ENCODE assay signal across 11 cellular contexts in genomic region chr2:38233231-38233983, GRCh38.
A peak's percentile ranks its signal among the peaks of the same experiment; 100 is the strongest.
DNase-seq lines count a peak whose midpoint lies in the region; ATAC-seq and TF ChIP-seq lines count a peak whose summit lies in the region.
"Had no signal": no experiment of that assay in that cellular context is flagged by ENCODE, and none has a peak within 500 bp of the region (broad histone marks: within the 10 kb centered on the region; RNA-seq: fewer than 3 reads in every experiment).

No MANE protein-coding gene starts in this region.

- ATAC-seq in gastrocnemius medialis = peak; percentile 68 to 73
- ATAC-seq in GM19324 (IDR thresholded peaks at IDR 0.05; ENCODE audit: low FRiP score, unreplicated experiment) = no peak

- H3K27ac ChIP-seq in GM23248 (peak overlapping the region; percentile 75), SJSA1 (peak overlapping the region; percentile 62), gastrocnemius medialis (peak overlapping the region in 2 of 4 donors; percentile 18 to 21)
- H3K27ac ChIP-seq: KMS-11 had no signal

- H3F3A ChIP-seq in GM23248 (ENCODE audit: insufficient read depth) = peaks cover 12% of the 10 kb centered on the region

- H3K36me3 Mint-ChIP-seq in Caco-2 (ENCODE audit: insufficient read depth, unreplicated experiment) = no peaks in the 10 kb centered on the region
- H3K36me3 Mint-ChIP-seq: brain had no signal

- no peaks in the 10 kb centered on the region for H4K20me1 ChIP-seq in GM23248 (ENCODE audit: insufficient read depth)

- 5 to 6% methylated on average over 9 of the region's 9 CpGs for WGBS in GM23248 (ENCODE audit: low coverage in 1 of 2, low lambda C conversion rate in 2 of 2, missing lambda C conversion rate in 2 of 2), 2 experiments

- no peaks in the 10 kb centered on the region for H3K9me2 ChIP-seq in GM23248 (ENCODE audit: insufficient read depth)

- no peaks in the 10 kb centered on the region for H3K79me2 ChIP-seq in GM23248 (ENCODE audit: insufficient read depth)

- BruUV-seq in Caco-2 (replicated peaks; lab: Mats Ljungman, UMichigan) = no TSS peak

- DNase-seq in GM23248 (peak; percentile 93), SJSA1 (ENCODE audit: low read depth in 1 of 2, low spot score in 2 of 2) (peak; percentile 75 to 88), fibroblast of the conjunctiva (ENCODE audit: low read depth) (peak; percentile 50), gastrocnemius medialis (peak in 1 of 2 donors; percentile 25), GOT3 (lab: John Stamatoyannopoulos, UW) (no peak), GDM1 (lab: John Stamatoyannopoulos, UW) (no peak), Caco-2 (no peak)
- DNase-seq: glutamatergic neuron had no signal

- TF ChIP-seq CTCF in gastrocnemius medialis (IDR thresholded peaks at IDR 0.05 in 4 of 5, conservative IDR thresholded peaks at IDR 0.05 in 1 of 5) (no peak), Caco-2 (IDR thresholded peaks at IDR 0.05; ENCODE audit: insufficient read depth in 1 of 2, low read depth in 1 of 2, low read length in 1 of 2, severe bottlenecking in 1 of 2, unreplicated experiment in 1 of 2) (no peak)

- peaks cover 15% of the 10 kb centered on the region for H3K4me1 ChIP-seq in GM23248 (ENCODE audit: insufficient read depth)
- H3K4me1 ChIP-seq in SJSA1 (replicated peaks) = peaks cover 55% of the 10 kb centered on the region
- H3K4me1 ChIP-seq in gastrocnemius medialis = no peaks in the 10 kb centered on the region
- H3K4me1 ChIP-seq in Caco-2 = no peaks in the 10 kb centered on the region

- no peaks in the 10 kb centered on the region for H3K27me3 ChIP-seq in GM23248 (replicated peaks; ENCODE audit: insufficient read depth)
- H3K27me3 ChIP-seq in SJSA1 (replicated peaks) = no peaks in the 10 kb centered on the region
- no peaks in the 10 kb centered on the region for H3K27me3 ChIP-seq in gastrocnemius medialis
- H3K27me3 ChIP-seq in Caco-2 (replicated peaks; ENCODE audit: control insufficient read depth, insufficient read depth, low read length) = no peaks in the 10 kb centered on the region

- CTCF ChIA-PET in Caco-2 (lab: Charles Lee) = no interaction called here

- peak overlapping the region; percentile 46 for H2AFZ ChIP-seq in GM23248

- no peak overlapping the region for H3K4me3 Mint-ChIP-seq in Caco-2 (ENCODE audit: unreplicated experiment)
- H3K4me3 Mint-ChIP-seq: brain had no signal

- H3K27ac Mint-ChIP-seq in Caco-2 (ENCODE audit: unreplicated experiment) = no peak overlapping the region

- H3K27me3 Mint-ChIP-seq in Caco-2 (ENCODE audit: insufficient read depth, unreplicated experiment) = peaks cover 4% of the 10 kb centered on the region

- in situ Hi-C loops in GM23248 (cut with MboI) (no loop called here), gastrocnemius medialis (cut with MboI; ENCODE audit: low sequenced_read_pairs in 4 of 4) (no loop called here)

- H3K4me3 ChIP-seq in GM23248 = peak overlapping the region; percentile 49
- no peak overlapping the region for H3K4me3 ChIP-seq in SJSA1
- H3K4me3 ChIP-seq in gastrocnemius medialis = no peak overlapping the region
- no peak overlapping the region for H3K4me3 ChIP-seq in Caco-2 (ENCODE audit: low read depth, low read length)

- no peaks in the 10 kb centered on the region for H3K9me3 Mint-ChIP-seq in Caco-2 (ENCODE audit: unreplicated experiment)

- TF ChIP-seq POLR2A in gastrocnemius medialis (IDR thresholded peaks at IDR 0.05) = no peak

- POLR2A ChIA-PET in Caco-2 (lab: Charles Lee) = no interaction called here

- peak overlapping the region; percentile 56 for H3K9ac ChIP-seq in GM23248
- H3K9ac ChIP-seq: KMS-11 had no signal

- peak overlapping the region; percentile 77 for H3K4me2 ChIP-seq in GM23248 (ENCODE audit: unreplicated experiment)
- H3K4me2 ChIP-seq: KMS-11 had no signal

- H3K36me3 ChIP-seq in GM23248 (ENCODE audit: low read depth) (no peaks in the 10 kb centered on the region), SJSA1 (no peaks in the 10 kb centered on the region), gastrocnemius medialis (no peaks in the 10 kb centered on the region), Caco-2 (ENCODE audit: control insufficient read depth, insufficient read depth, low read length) (no peaks in the 10 kb centered on the region)

- intact Hi-C loops in gastrocnemius medialis (cut with DNase I; ENCODE audit: low total_unique reads) = no loop called here
- intact Hi-C loops in Caco-2 (cut with micrococcal nuclease; ENCODE audit: unreplicated experiment) = no loop called here

- H3K4me1 Mint-ChIP-seq in Caco-2 (ENCODE audit: low read depth, unreplicated experiment) = no peaks in the 10 kb centered on the region

- H3K9me3 ChIP-seq in GM23248 (ENCODE audit: low read depth) (no peaks in the 10 kb centered on the region), SJSA1 (replicated peaks) (no peaks in the 10 kb centered on the region), gastrocnemius medialis (no peaks in the 10 kb centered on the region), Caco-2 (no peaks in the 10 kb centered on the region)

Comparison
In these comparisons a context has a peak if more than half of its experiments do, and no peak if none do; other contexts are left out.
1. DNase-seq: peak in GM23248 (single experiment), SJSA1 (2 of 2) and fibroblast of the conjunctiva (single experiment); none in GOT3 (single experiment), GDM1 (single experiment) and Caco-2 (0 of 2).